18 cellular contexts compared by ENCODE assay signal in genomic region chr15:100049936-100050876, GRCh38.
DNase-seq lines count a peak whose midpoint lies in the region; ATAC-seq, FAIRE-seq and TF ChIP-seq lines count a peak whose summit lies in the region.
"Had no signal": no experiment of that assay in that cellular context is flagged by ENCODE, and none has a peak within 500 bp of the region (broad histone marks: within the 10 kb centered on the region; RNA-seq: fewer than 3 reads in every experiment).

No MANE protein-coding gene starts in this region.

- H3K27me3 ChIP-seq in esophagus muscularis mucosa = no peaks in the 10 kb centered on the region
- no peaks in the 10 kb centered on the region for H3K27me3 ChIP-seq in neuronal stem cell (ENCODE audit: control insufficient read depth in 3 of 3, insufficient read depth in 3 of 3, low read depth in 1 of 3, low read length in 3 of 3)
- no peaks in the 10 kb centered on the region for H3K27me3 ChIP-seq in tibial nerve

- no peaks in the 10 kb centered on the region for H3K9me3 ChIP-seq in esophagus muscularis mucosa
- H3K9me3 ChIP-seq in neuronal stem cell (replicated peaks in 1 of 2; ENCODE audit: control insufficient read depth in 2 of 2, insufficient read depth in 1 of 2, low read depth in 1 of 2, low read length in 2 of 2) = no peaks in the 10 kb centered on the region
- no peaks in the 10 kb centered on the region for H3K9me3 ChIP-seq in tibial nerve
- H3K9me3 ChIP-seq: A549, Caco-2 had no signal

- 83% methylated on average over 10 of the region's 10 CpGs for WGBS in esophagus muscularis mucosa
- no CpG with 5 or more reads among the region's 10 CpGs for WGBS in neuronal stem cell (ENCODE audit: extremely low coverage in 2 of 2, insufficient read length in 2 of 2, insufficient replicate concordance in 1 of 2), 2 donors
- WGBS in tibial nerve, 2 donors = 90 to 92% methylated on average over 10 of the region's 10 CpGs

- H3K14ac ChIP-seq in neuronal stem cell (ENCODE audit: low read length) = no peak overlapping the region

- TF ChIP-seq EP300 in esophagus muscularis mucosa (IDR thresholded peaks at IDR 0.05) (no peak), tibial nerve (IDR thresholded peaks at IDR 0.05) (no peak)

- H2AK5ac ChIP-seq in neuronal stem cell (ENCODE audit: low read depth, low read length) = peak overlapping the region; percentile 24

- H3K4me3 ChIP-seq in esophagus muscularis mucosa (no peak overlapping the region), neuronal stem cell (ENCODE audit: low read length in 2 of 2) (no peak overlapping the region), tibial nerve (no peak overlapping the region)
- H3K4me3 ChIP-seq: A549 had no signal

- DNase-seq in NCI-H146 (lab: John Stamatoyannopoulos, UW) = peak; percentile 2
- DNase-seq in NCI-H146 treated with DMSO at 0.1 percent for 48 hours (lab: John Stamatoyannopoulos, UW; ENCODE audit: unreplicated experiment) = no peak
- peak; percentile 64 for DNase-seq in esophagus muscularis mucosa (ENCODE audit: extremely low spot score)
- DNase-seq in neuronal stem cell (ENCODE audit: low spot score) = no peak
- DNase-seq in ureter (ENCODE audit: low spot score) = peak; percentile 29
- no peak for DNase-seq in tibial nerve (ENCODE audit: low spot score in 2 of 2)
- no peak for DNase-seq in GM19239 (ENCODE audit: insufficient read length, low spot score)
- DNase-seq: Caco-2; CD4-positive, alpha-beta T cell; H9 had no signal

- no peak for FAIRE-seq in GM19239 (lab: Jason Lieb, UNC)
- FAIRE-seq: A549, D721Med, G401.6, GM12891, H1 had no signal

- H3K36me3 ChIP-seq in esophagus muscularis mucosa (peaks cover 0 to 4% (median 0%) of the 10 kb centered on the region in 4 donors), neuronal stem cell (replicated peaks in 1 of 2; ENCODE audit: control insufficient read depth in 2 of 2, insufficient read depth in 2 of 2, low read length in 2 of 2) (no peaks in the 10 kb centered on the region), tibial nerve (peaks cover 0 to 10% (median 0%) of the 10 kb centered on the region in 3 donors)

- no peak for TF ChIP-seq POLR2A in esophagus muscularis mucosa (IDR thresholded peaks at IDR 0.05; ENCODE audit: low read depth)
- TF ChIP-seq POLR2A in tibial nerve (IDR thresholded peaks at IDR 0.05) = no peak

- H4K91ac ChIP-seq in neuronal stem cell (ENCODE audit: low read depth, low read length, poor library complexity) = no peak overlapping the region

- TF ChIP-seq CTCF in esophagus muscularis mucosa (IDR thresholded peaks at IDR 0.05) (no peak), tibial nerve (IDR thresholded peaks at IDR 0.05) (no peak)

- H2BK120ac ChIP-seq in neuronal stem cell (ENCODE audit: low read depth, low read length) = no peak overlapping the region

- ATAC-seq in GM19452 (IDR thresholded peaks at IDR 0.05; ENCODE audit: unreplicated experiment) = no peak
- ATAC-seq: A549 had no signal

- H3K4me1 ChIP-seq in esophagus muscularis mucosa (no peaks in the 10 kb centered on the region), neuronal stem cell (ENCODE audit: control insufficient read depth in 2 of 2, insufficient read depth in 1 of 2, low read depth in 1 of 2, low read length in 2 of 2) (no peaks in the 10 kb centered on the region), tibial nerve (no peaks in the 10 kb centered on the region)
- H3K4me1 ChIP-seq: A549, Caco-2 had no signal

- no peak overlapping the region for H2BK15ac ChIP-seq in neuronal stem cell (ENCODE audit: low read length)

- no peak overlapping the region for H4K8ac ChIP-seq in neuronal stem cell (ENCODE audit: low read depth, low read length)

- no peak overlapping the region for H2BK12ac ChIP-seq in neuronal stem cell (ENCODE audit: low read length)

- H3K18ac ChIP-seq in neuronal stem cell (ENCODE audit: low read length) = no peak overlapping the region

- intact Hi-C loops in esophagus muscularis mucosa (cut with DNase I) = no loop called here

- H2AFZ ChIP-seq in neuronal stem cell (ENCODE audit: low read length) = no peak overlapping the region

- no peaks in the 10 kb centered on the region for H3K79me1 ChIP-seq in neuronal stem cell (ENCODE audit: low read depth, low read length)

- no peak overlapping the region for H2BK5ac ChIP-seq in neuronal stem cell (ENCODE audit: low read length)

- no peak overlapping the region for H3K27ac ChIP-seq in esophagus muscularis mucosa (replicated peaks in 1 of 4)
- H3K27ac ChIP-seq in neuronal stem cell (replicated peaks; ENCODE audit: low read length) = no peak overlapping the region
- H3K27ac ChIP-seq in tibial nerve = no peak overlapping the region
- H3K27ac ChIP-seq: 22Rv1, A549, C4-2B had no signal

- no peak overlapping the region for H3K4ac ChIP-seq in neuronal stem cell (ENCODE audit: low read length)

- no peak overlapping the region for H3K9ac ChIP-seq in neuronal stem cell (ENCODE audit: low read depth, low read length, poor library complexity)

- no peak overlapping the region for H3K23ac ChIP-seq in neuronal stem cell (ENCODE audit: low read depth, low read length, poor library complexity)

- H3K4me2 ChIP-seq in neuronal stem cell (ENCODE audit: insufficient read depth, low read length, poor library complexity, severe bottlenecking) = no peak overlapping the region
- H3K4me2 ChIP-seq: A549 had no signal

Comparison
In these comparisons a context has a peak if more than half of its experiments do, and no peak if none do; other contexts are left out.
1. DNase-seq: peak in NCI-H146 (single experiment), esophagus muscularis mucosa (single experiment) and ureter (single experiment); none in NCI-H146 treated with DMSO at 0.1 percent for 48 hours (single experiment), neuronal stem cell (single experiment), tibial nerve (0 of 2) and GM19239 (single experiment).